Comparison of ENCODE assay signal across 28 cellular contexts in the genomic region with DNA sequence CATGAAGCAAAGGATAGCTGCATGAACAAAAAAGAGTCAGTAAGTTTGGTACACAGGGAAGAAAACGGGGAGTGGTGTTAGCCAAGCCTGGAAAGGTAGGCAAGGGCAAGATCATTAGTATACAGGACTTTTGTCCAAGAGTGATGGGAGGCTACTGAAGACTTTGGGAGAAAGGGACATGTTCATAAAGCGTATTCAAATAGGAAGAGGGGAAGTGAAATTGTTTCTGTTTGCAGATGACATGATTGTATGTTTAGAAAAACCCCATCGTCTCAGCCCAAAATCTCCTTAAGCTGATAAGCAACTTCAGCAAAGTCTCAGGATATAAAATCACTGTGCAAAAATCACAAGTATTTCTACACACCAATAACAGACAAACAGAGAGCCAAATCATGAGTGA.
"Had no signal": no experiment of that assay in that cellular context is flagged by ENCODE, and none has a peak within 500 bp of the region (broad histone marks: within the 10 kb centered on the region; RNA-seq: fewer than 3 reads in every experiment).

No MANE protein-coding gene starts in this region.

- DNase-seq: naive thymus-derived CD4-positive, alpha-beta T cell; natural killer cell; occipital lobe; ovary; posterior cingulate gyrus; psoas muscle; right cardiac atrium; right lobe of liver; sigmoid colon; small intestine; spleen; stimulated activated CD4-positive, alpha-beta T cell treated with anti-CD3 and anti-CD28 coated beads, Interleukin-12 subunit alpha, Interleukin-12 subunit beta, amount 100 ng/mL, for 4 hours; stimulated activated CD4-positive, alpha-beta T cell treated with anti-CD3 and anti-CD28 coated beads, Interleukin-1b, Interleukin-23, amount 100 ng/mL, for 48 hours; stimulated activated CD4-positive, alpha-beta T cell treated with anti-CD3 and anti-CD28 coated beads, Interleukin-4, amount 100 ng/mL, for 1 hour; stimulated activated CD4-positive, alpha-beta T cell treated with anti-CD3 and anti-CD28 coated beads, Interleukin-4, amount 100 ng/mL, for 4 hours; stimulated activated CD8-positive, alpha-beta memory T cell treated with anti-CD3 and anti-CD28 coated beads, Interleukin-4, amount 100 ng/mL, for 48 hours; stimulated activated naive CD4-positive, alpha-beta T cell; stimulated activated naive CD8-positive, alpha-beta T cell treated with anti-CD3 and anti-CD28 coated beads, Interleukin-15, amount 100 ng/mL, for 72 hours; stimulated activated naive CD8-positive, alpha-beta T cell treated with anti-CD3 and anti-CD28 coated beads, Interleukin-15, Interleukin-2, amounts not matched to agents 100 U/mL and 50 U/mL, for 24 hours; substantia nigra; testis; tibial artery; transverse colon; upper lobe of left lung had no signal

- H3K27me3 Mint-ChIP-seq: naive thymus-derived CD4-positive, alpha-beta T cell; progenitor cell of endocrine pancreas; stimulated activated memory B cell treated with anti-CD40 and anti-IgM and Interleukin-4, amounts not matched to agents 10 μg/mL and 1 μg/mL and 100 μg/mL, for 72 hours; stimulated activated naive CD8-positive, alpha-beta T cell treated with anti-CD3 and anti-CD28 coated beads, Interleukin-15, amount 100 ng/mL, for 72 hours had no signal

- H3K36me3 Mint-ChIP-seq: neural progenitor cell had no signal

- H3K4me3 Mint-ChIP-seq: naive thymus-derived CD4-positive, alpha-beta T cell; natural killer cell; nephron; neural progenitor cell; stimulated activated memory B cell treated with anti-CD40 and anti-IgM and Interleukin-4, amounts not matched to agents 10 μg/mL and 1 μg/mL and 100 μg/mL, for 72 hours; stimulated activated naive CD8-positive, alpha-beta T cell treated with anti-CD3 and anti-CD28 coated beads, Interleukin-15, amount 100 ng/mL, for 72 hours had no signal

- H3K4me1 Mint-ChIP-seq: natural killer cell; nephron; neural progenitor cell; stimulated activated naive CD8-positive, alpha-beta T cell treated with anti-CD3 and anti-CD28 coated beads, Interleukin-15, amount 100 ng/mL, for 72 hours had no signal

- ATAC-seq: naive thymus-derived CD4-positive, alpha-beta T cell; natural killer cell; psoas muscle; right cardiac atrium; right lobe of liver; stimulated activated memory B cell treated with anti-CD40 and anti-IgM and Interleukin-4, amounts not matched to agents 10 μg/mL and 1 μg/mL and 100 μg/mL, for 72 hours; stimulated activated naive CD8-positive, alpha-beta T cell treated with anti-CD3 and anti-CD28 coated beads, Interleukin-15, amount 100 ng/mL, for 72 hours; stimulated activated naive CD8-positive, alpha-beta T cell treated with anti-CD3 and anti-CD28 coated beads, Interleukin-15, Interleukin-2, amounts not matched to agents 100 U/mL and 50 U/mL, for 24 hours had no signal

- H3K27ac Mint-ChIP-seq: naive thymus-derived CD4-positive, alpha-beta T cell; natural killer cell; nephron; neural progenitor cell; progenitor cell of endocrine pancreas; stimulated activated memory B cell treated with anti-CD40 and anti-IgM and Interleukin-4, amounts not matched to agents 10 μg/mL and 1 μg/mL and 100 μg/mL, for 72 hours; stimulated activated naive CD8-positive, alpha-beta T cell treated with anti-CD3 and anti-CD28 coated beads, Interleukin-15, amount 100 ng/mL, for 72 hours had no signal
